7 cellular contexts compared by ENCODE assay signal in the genomic region with DNA sequence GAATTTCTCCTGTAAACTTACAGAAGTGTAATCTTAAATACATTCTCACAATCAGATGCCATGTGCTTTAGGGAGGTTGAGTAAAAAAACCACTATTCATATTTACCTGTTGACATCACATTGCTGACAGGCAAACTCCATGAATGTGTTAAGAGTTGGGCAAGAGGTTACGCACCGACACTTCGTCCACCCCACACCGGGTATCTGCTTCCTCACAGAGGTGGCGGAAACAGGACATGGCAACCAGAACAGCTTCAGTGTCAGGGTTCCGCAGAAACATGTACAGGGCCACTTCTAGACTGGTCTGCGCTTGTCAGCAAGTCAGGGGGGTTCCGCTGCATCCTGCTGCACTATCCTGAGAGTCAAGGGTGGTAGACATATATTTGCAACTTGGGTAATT.
DNase-seq lines count a peak whose midpoint lies in the region; ATAC-seq and TF ChIP-seq lines count a peak whose summit lies in the region.
"Not testable (repeated sequence)": the region's sequence is repeated elsewhere in the genome, so short reads cannot be mapped to it uniquely, and the experiment has no call there.

No MANE protein-coding gene starts in this region.

- H3K36me3 ChIP-seq in spleen, result not testable (repeated sequence)

- not testable (repeated sequence) for TF ChIP-seq CTCF in CD14-positive monocyte (IDR thresholded peaks at IDR 0.05); spleen (IDR thresholded peaks at IDR 0.05 in 8 of 11, conservative IDR thresholded peaks at IDR 0.05 in 3 of 11)

- DNase-seq in CD14-positive monocyte (ENCODE audit: low spot score) (peak; percentile 46), ecto neural progenitor cell (ENCODE audit: low spot score) (peak; percentile 7), iris pigment epithelial cell (ENCODE audit: low read depth) (peak; percentile 0), left lobe of liver (ENCODE audit: low spot score) (peak; percentile 35), posterior vena cava (ENCODE audit: low spot score) (peak; percentile 54), spleen (peak; percentile 73)
- DNase-seq in activated effector memory CD4-positive, alpha-beta T cell treated with anti-CD3 and anti-CD28 coated beads, Interleukin-2, amount 50 U/mL, for 16 hours, result peak; percentile 61

- ATAC-seq in left lobe of liver, result not testable (repeated sequence)

- H3K27ac ChIP-seq in spleen, result not testable (repeated sequence)

- 79 to 90% (median 79%) methylated on average over 8 of the region's 8 CpGs for WGBS in spleen, 5 donors

- not testable (repeated sequence) for H3K4me1 Mint-ChIP-seq in CD14-positive monocyte

- TF ChIP-seq POLR2A in spleen (IDR thresholded peaks at IDR 0.05), result not testable (repeated sequence)

- intact Hi-C loops in CD14-positive monocyte (cut with micrococcal nuclease); posterior vena cava (cut with DNase I); spleen (cut with DNase I; ENCODE audit: low total_unique reads): not testable (repeated sequence)

- H3K9me3 Mint-ChIP-seq in CD14-positive monocyte, result peaks cover 0 to 11% (median 3%) of the 10 kb centered on the region in 7 donors

- not testable (repeated sequence) for H3K27me3 Mint-ChIP-seq in CD14-positive monocyte (ENCODE audit: low read depth in 3 of 3)

- not testable (repeated sequence) for H3K4me3 ChIP-seq in spleen

- not testable (repeated sequence) for H3K4me3 Mint-ChIP-seq in CD14-positive monocyte

- not testable (repeated sequence) for H3K4me1 ChIP-seq in spleen

- H3K36me3 Mint-ChIP-seq in CD14-positive monocyte, result not testable (repeated sequence)

- peaks cover 0 to 11% (median 0%) of the 10 kb centered on the region in 8 donors for H3K9me3 ChIP-seq in spleen

- not testable (repeated sequence) for H3K27me3 ChIP-seq in spleen (replicated peaks in 1 of 7)

- H3K27ac Mint-ChIP-seq in CD14-positive monocyte, result not testable (repeated sequence)

Comparison
In these comparisons a context has a peak if more than half of its experiments do, and no peak if none do; other contexts are left out.
1. DNase-seq: peak in every context shown above with its lines; median percentile 73 in spleen; 61 in activated effector memory CD4-positive, alpha-beta T cell treated with anti-CD3 and anti-CD28 coated beads, Interleukin-2, amount 50 U/mL, for 16 hours; 54 in posterior vena cava; 46 in CD14-positive monocyte; 35 in left lobe of liver; 7 in ecto neural progenitor cell; 0 in iris pigment epithelial cell.